21 cellular contexts compared by ENCODE assay signal in the genomic region with DNA sequence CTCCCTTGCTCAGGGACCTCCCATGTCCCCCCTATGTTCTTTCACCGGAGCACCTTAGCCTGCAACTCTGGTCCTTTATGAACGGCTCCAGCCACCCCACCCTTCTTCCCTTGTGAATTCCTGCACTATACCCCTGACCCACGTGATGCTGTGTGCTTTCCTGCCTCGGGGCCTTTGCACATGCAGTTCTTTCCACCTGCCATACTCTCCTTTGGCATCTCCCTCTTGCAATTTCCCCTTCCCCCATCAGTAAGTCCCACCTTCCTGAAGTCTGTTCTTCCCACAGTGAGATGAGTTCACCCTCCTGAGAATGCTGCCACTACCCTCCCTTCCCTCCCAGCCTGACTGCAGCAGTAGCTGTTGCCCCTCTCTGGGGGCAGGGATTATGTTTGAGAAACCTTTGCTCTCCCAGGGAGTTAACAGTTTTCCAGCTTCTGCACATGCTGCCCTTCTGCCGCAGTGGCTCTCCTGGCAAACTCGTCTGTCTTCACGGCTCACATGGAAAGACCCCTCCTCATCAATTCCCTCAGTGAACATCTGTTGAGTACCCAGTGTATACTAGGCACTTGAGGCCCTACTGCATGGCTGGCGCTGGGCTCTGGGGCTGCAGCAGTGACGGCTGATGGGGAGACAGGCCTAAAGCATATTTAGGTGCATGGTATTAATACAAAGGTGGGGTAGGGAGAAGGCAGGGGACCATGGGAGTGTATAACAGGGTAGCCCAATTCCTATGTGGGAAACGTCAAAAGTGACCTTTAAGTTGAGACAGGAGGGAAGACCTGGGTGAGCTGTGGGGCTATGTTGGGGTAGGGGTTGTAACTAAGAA. TPM values are rescaled to one million over a fixed set of nuclear protein-coding genes. Genes with fewer than 3 reads are reported as not detected.
"Had no signal": no experiment of that assay in that cellular context is flagged by ENCODE, and none has a peak within 500 bp of the region (broad histone marks: within the 10 kb centered on the region; RNA-seq: fewer than 3 reads in every experiment).

No MANE protein-coding gene starts in this region.

- H3K9me3 ChIP-seq: esophagus muscularis mucosa, gastrocnemius medialis, sigmoid colon had no signal

- DNase-seq: central memory CD4-positive, alpha-beta T cell; effector memory CD4-positive, alpha-beta T cell; gastrocnemius medialis; hippocampal formation; kidney glomerular epithelial cell; mammary epithelial cell; natural killer cell; occipital lobe; sigmoid colon; stimulated activated CD4-positive, alpha-beta T cell treated with anti-CD3 and anti-CD28 coated beads, Interleukin-12 subunit alpha, Interleukin-12 subunit beta, amount 100 ng/mL, for 4 hours; stimulated activated naive CD4-positive, alpha-beta T cell treated with Interleukin-2 at 50 U/mL for 16 hours; trophoblast cell had no signal

- H3K27ac ChIP-seq: epithelial cell of prostate, esophagus muscularis mucosa, gastrocnemius medialis, sigmoid colon had no signal

- H3K4me3 ChIP-seq: esophagus muscularis mucosa, gastrocnemius medialis, sigmoid colon, skin epidermis had no signal

- H3K4me3 Mint-ChIP-seq: natural killer cell had no signal

- H3K36me3 ChIP-seq: gastrocnemius medialis had no signal

- H3K36me3 Mint-ChIP-seq: natural killer cell had no signal

- H3K27ac Mint-ChIP-seq: natural killer cell had no signal

- H3K27me3 ChIP-seq: esophagus muscularis mucosa, gastrocnemius medialis, sigmoid colon had no signal

- H3K9me3 Mint-ChIP-seq: natural killer cell had no signal

RNA-seq across cellular contexts. Expression of gene A3GALT2, which starts 54.9 kb away (rescaled TPM):
- total RNA-seq: esophagus muscularis mucosa, fibroblast of villous mesenchyme, gastrocnemius medialis, lower leg skin, mammary epithelial cell, mucosa of gallbladder, natural killer cell, occipital lobe, pulmonary artery endothelial cell, sigmoid colon, urinary bladder had no signal
- polyA plus RNA-seq: mammary epithelial cell, sigmoid colon, thymus, urinary bladder had no signal
